In genomic region chr1:42941640-42942330, GRCh38 we compare ENCODE assay signal across 8 cellular contexts. TPM values are rescaled to one million over a fixed set of nuclear protein-coding genes. Genes with fewer than 3 reads are reported as not detected.
A peak's percentile ranks its signal among the peaks of the same experiment; 100 is the strongest.
DNase-seq lines count a peak whose midpoint lies in the region; TF ChIP-seq lines count a peak whose summit lies in the region.

No MANE protein-coding gene starts in this region.

- H3K27me3 ChIP-seq in ascending aorta (no peaks in the 10 kb centered on the region), spleen (replicated peaks in 1 of 7) (no peaks in the 10 kb centered on the region), uterus (no peaks in the 10 kb centered on the region)

- no peak for TF ChIP-seq POLR2A in spleen (IDR thresholded peaks at IDR 0.05)
- TF ChIP-seq POLR2A in uterus (IDR thresholded peaks at IDR 0.05): no peak

- no peak for TF ChIP-seq CTCF in ascending aorta (IDR thresholded peaks at IDR 0.05)
- no peak for TF ChIP-seq CTCF in spleen (IDR thresholded peaks at IDR 0.05 in 8 of 11, conservative IDR thresholded peaks at IDR 0.05 in 3 of 11)
- no peak for TF ChIP-seq CTCF in uterus (IDR thresholded peaks at IDR 0.05)

- peak overlapping the region; percentile 76 to 94 (median 86) for H3K27ac Mint-ChIP-seq in immature natural killer cell

- WGBS in spleen, 5 donors: 66 to 80% (median 70%) methylated on average over 9 of the region's 9 CpGs

- peak overlapping the region; percentile 92 to 93 for H3K27ac ChIP-seq in ascending aorta
- peak overlapping the region in 6 of 8 donors; percentile 16 to 79 (median 72) for H3K27ac ChIP-seq in spleen
- H3K27ac ChIP-seq in uterus: no peak overlapping the region

- H3K36me3 ChIP-seq in ascending aorta: peaks cover 0 to 4% of the 10 kb centered on the region in 2 donors
- H3K36me3 ChIP-seq in spleen: peaks cover 0 to 60% (median 10%) of the 10 kb centered on the region in 6 donors
- H3K36me3 ChIP-seq in uterus: no peaks in the 10 kb centered on the region

- peaks cover 43 to 75% of the 10 kb centered on the region in 2 donors for H3K4me1 ChIP-seq in ascending aorta
- H3K4me1 ChIP-seq in spleen: peaks cover 58 to 100% (median 89%) of the 10 kb centered on the region in 6 donors
- H3K4me1 ChIP-seq in uterus: peaks cover 0 to 4% of the 10 kb centered on the region in 2 donors

- H3K4me1 Mint-ChIP-seq in immature natural killer cell: peaks cover 97 to 100% of the 10 kb centered on the region in 2 donors

- H3K9me3 Mint-ChIP-seq in immature natural killer cell: no peaks in the 10 kb centered on the region

- DNase-seq in EH (ENCODE audit: low read depth) (peak; percentile 98), NCI-H446 treated with DMSO at 0.1 percent for 48 hours (lab: John Stamatoyannopoulos, UW) (peak; percentile 90), ascending aorta (ENCODE audit: low spot score in 2 of 2) (peak; percentile 77 to 96), immature natural killer cell (no peak), spleen (peak; percentile 85), uterus (no peak), NCI-H526 treated with DMSO at 0.1 percent for 48 hours (lab: John Stamatoyannopoulos, UW) (no peak), activated gamma-delta T cell treated with Interleukin-2 at 50 U/mL for 16 hours (no peak)

- H3K9me3 ChIP-seq in ascending aorta (no peaks in the 10 kb centered on the region), spleen (no peaks in the 10 kb centered on the region), uterus (no peaks in the 10 kb centered on the region)

- intact Hi-C loops in ascending aorta (cut with DNase I): loop anchor here (1.0 to 10.0 kb wide), 6 partner anchors 17 to 1406 kb away; partner anchors contain the start of genes CCDC30, HYI and SLC2A1
- intact Hi-C loops in spleen (cut with DNase I; ENCODE audit: low total_unique reads): no loop called here
- intact Hi-C loops in uterus (cut with DNase I; ENCODE audit: low total_unique reads): no loop called here

- H3K27me3 Mint-ChIP-seq in immature natural killer cell (ENCODE audit: low read depth in 3 of 3): peaks cover 2 to 21% (median 19%) of the 10 kb centered on the region in 3 donors

- H3K4me3 Mint-ChIP-seq in immature natural killer cell: peak overlapping the region in 2 of 5 donors; percentile 40 to 81

- H3K36me3 Mint-ChIP-seq in immature natural killer cell: peaks cover 21 to 43% (median 27%) of the 10 kb centered on the region in 3 donors

- H3K4me3 ChIP-seq in ascending aorta (peak overlapping the region in 1 of 2 donors; percentile 9), spleen (no peak overlapping the region), uterus (no peak overlapping the region)

RNA-seq across cellular contexts. Expression of gene SLC2A1, which starts 16.9 kb away (rescaled TPM):
- total RNA-seq in ascending aorta: 15.5 TPM
- polyA plus RNA-seq in immature natural killer cell: 10 to 100 TPM; 39.1 to 55.0 (median 42.4) TPM
- total RNA-seq in spleen: 100 to 1,000 TPM in 3 of 7 donors, 10 to 100 TPM in 4; 26.2 to 142 (median 83.1) TPM
- polyA plus RNA-seq in spleen: 10 to 100 TPM; 18.3 to 31.0 (median 19.5) TPM
- total RNA-seq in uterus: 10 to 100 TPM in 3 of 4 donors, 1 to 10 TPM in 1; 4.6 to 76.2 (median 28.2) TPM

Comparison
In these comparisons a context has a peak if more than half of its experiments do, and no peak if none do; other contexts are left out.
1. DNase-seq: peak in EH (single experiment), NCI-H446 treated with DMSO at 0.1 percent for 48 hours (single experiment), ascending aorta (2 of 2) and spleen (single experiment); none in immature natural killer cell (0 of 3), uterus (0 of 2), NCI-H526 treated with DMSO at 0.1 percent for 48 hours (single experiment) and activated gamma-delta T cell treated with Interleukin-2 at 50 U/mL for 16 hours (single experiment).
2. H3K27ac ChIP-seq: peak in ascending aorta (2 of 2) and spleen (6 of 8); none in uterus (0 of 2).